Comparison of ENCODE assay signal across 8 cellular contexts in genomic region chr7:140175221-140176218, GRCh38. TPM values are rescaled to one million over a fixed set of nuclear protein-coding genes. Genes with fewer than 3 reads are reported as not detected.
A peak's percentile ranks its signal among the peaks of the same experiment; 100 is the strongest.
DNase-seq lines count a peak whose midpoint lies in the region; ATAC-seq and TF ChIP-seq lines count a peak whose summit lies in the region.

No MANE protein-coding gene starts in this region.

- H3K4me3 ChIP-seq in PC-3 (ENCODE audit: low read length): peak overlapping the region; percentile 78
- H3K4me3 ChIP-seq in esophagus (ENCODE audit: low read depth in 1 of 2, low read length in 2 of 2): peak overlapping the region; percentile 95 to 96
- peak overlapping the region; percentile 77 to 84 for H3K4me3 ChIP-seq in mucosa of rectum (ENCODE audit: low read length in 2 of 2)

- DNase-seq in DMS153 (lab: John Stamatoyannopoulos, UW) (peak; percentile 98), KBM-7 (peak; percentile 96), PC-3 (peak; percentile 84)
- DNase-seq in activated T-cell treated with anti-CD3 and anti-CD28 coated beads, Interleukin-2, amount 50 U/mL, for 24 hours: peak; percentile 88
- DNase-seq in stimulated activated CD8-positive, alpha-beta memory T cell treated with anti-CD3 and anti-CD28 coated beads, Interleukin-4, amount 100 ng/mL, for 4 hours (ENCODE audit: low read depth in 2 of 2, low spot score in 1 of 2): peak; percentile 81 to 85

- peak overlapping the region; percentile 38; the same call in 1 of the 2 replicates for H3K9ac ChIP-seq in PC-3 (ENCODE audit: low read length)
- H3K9ac ChIP-seq in mucosa of rectum (ENCODE audit: low read depth in 1 of 2, low read length in 2 of 2): peak overlapping the region; percentile 74 to 97

- no TSS peak for BruUV-seq in PC-3 (replicated peaks; lab: Mats Ljungman, UMichigan)

- CTCF ChIA-PET in PC-3 (lab: Charles Lee): interaction anchor here (0.6 to 1.0 kb wide), 2 partner anchors 141 to 1079 kb away, joined by 3 to 4 read pairs; no protein-coding TSS in a partner anchor

- peaks cover 4% of the 10 kb centered on the region; the same call in 1 of the 2 replicates for H3K79me2 ChIP-seq in PC-3 (ENCODE audit: low read length)

- no peaks in the 10 kb centered on the region for H3F3A ChIP-seq in PC-3 (ENCODE audit: low read length, unreplicated experiment)

- in situ Hi-C loops in KBM-7 (cut with MboI; ENCODE audit: low pct_unique_long_range_greater_than_20kb, low sequenced_read_pairs): no loop called here

- H2AFZ ChIP-seq in PC-3 (ENCODE audit: low read length): peak overlapping the region; percentile 87

- H3K27ac Mint-ChIP-seq in activated T-cell treated with anti-CD3 and anti-CD28 coated beads, Interleukin-2, amount 50 U/mL, for 24 hours: peak overlapping the region; percentile 94

- peak; percentile 89 for TF ChIP-seq CTCF in PC-3 (conservative IDR thresholded peaks at IDR 0.05; ENCODE audit: low read depth, low read length)

- no peaks in the 10 kb centered on the region for H3K9me2 ChIP-seq in PC-3 (replicated peaks; ENCODE audit: low read length)

- H3K9me3 ChIP-seq in PC-3 (ENCODE audit: low read length): no peaks in the 10 kb centered on the region
- no peaks in the 10 kb centered on the region for H3K9me3 ChIP-seq in esophagus (ENCODE audit: control insufficient read depth in 2 of 2, insufficient read depth in 1 of 2, low read depth in 1 of 2, low read length in 1 of 2)
- no peaks in the 10 kb centered on the region for H3K9me3 ChIP-seq in mucosa of rectum (ENCODE audit: control insufficient read depth in 2 of 2, low read length in 2 of 2)

- H3K4me3 Mint-ChIP-seq in activated T-cell treated with anti-CD3 and anti-CD28 coated beads, Interleukin-2, amount 50 U/mL, for 24 hours: peak overlapping the region; percentile 83

- POLR2A ChIA-PET in PC-3 (lab: Charles Lee; ENCODE audit: unreplicated experiment): interaction anchor here (0.6 to 0.7 kb wide), 2 partner anchors 154 to 452 kb away, joined by 3 read pairs; no protein-coding TSS in a partner anchor

- H3K4me1 Mint-ChIP-seq in activated T-cell treated with anti-CD3 and anti-CD28 coated beads, Interleukin-2, amount 50 U/mL, for 24 hours (ENCODE audit: low read depth): peaks cover 50% of the 10 kb centered on the region

- H3K27me3 ChIP-seq in PC-3 (ENCODE audit: low read length) (no peaks in the 10 kb centered on the region), esophagus (ENCODE audit: control insufficient read depth in 1 of 2, insufficient read depth in 2 of 2, low read length in 2 of 2) (no peaks in the 10 kb centered on the region), mucosa of rectum (ENCODE audit: control insufficient read depth in 2 of 2, insufficient read depth in 2 of 2, low read length in 2 of 2) (no peaks in the 10 kb centered on the region)

- H3K27ac ChIP-seq in PC-3 (ENCODE audit: low read length) (peak overlapping the region; percentile 13; the same call in 1 of the 2 replicates), esophagus (ENCODE audit: low read depth in 2 of 2, low read length in 1 of 2) (peak overlapping the region; percentile 97 to 100), mucosa of rectum (ENCODE audit: low read depth in 2 of 2, low read length in 2 of 2) (peak overlapping the region; percentile 98)

- H3K4me1 ChIP-seq in PC-3 (ENCODE audit: insufficient read depth, low read length): peaks cover 5% of the 10 kb centered on the region; the same call in 1 of the 2 replicates
- H3K4me1 ChIP-seq in esophagus (ENCODE audit: control insufficient read depth in 2 of 2, insufficient read depth in 2 of 2, low read length in 1 of 2): no peaks in the 10 kb centered on the region
- peaks cover 15 to 30% of the 10 kb centered on the region in 2 donors for H3K4me1 ChIP-seq in mucosa of rectum (ENCODE audit: control insufficient read depth in 2 of 2, insufficient read depth in 2 of 2, low read length in 2 of 2)

- no peaks in the 10 kb centered on the region for H4K20me1 ChIP-seq in PC-3 (ENCODE audit: low read length)

- 0% methylated on average over 83 of the region's 83 CpGs for WGBS in esophagus, 2 donors

- peaks cover 4% of the 10 kb centered on the region for H3K36me3 Mint-ChIP-seq in activated T-cell treated with anti-CD3 and anti-CD28 coated beads, Interleukin-2, amount 50 U/mL, for 24 hours (ENCODE audit: low read depth)

- no peaks in the 10 kb centered on the region for H3K27me3 Mint-ChIP-seq in activated T-cell treated with anti-CD3 and anti-CD28 coated beads, Interleukin-2, amount 50 U/mL, for 24 hours

- peak overlapping the region; percentile 93 for H3K4me2 ChIP-seq in PC-3 (ENCODE audit: low read length)

- intact Hi-C loops in PC-3 (cut with micrococcal nuclease): loop anchor here (1.0 to 5.0 kb wide), 5 partner anchors 57 to 398 kb away; partner anchors contain the start of gene HIPK2

- H3K36me3 ChIP-seq in PC-3 (ENCODE audit: low read depth, low read length) (no peaks in the 10 kb centered on the region), esophagus (ENCODE audit: control insufficient read depth in 2 of 2, insufficient read depth in 2 of 2, low read length in 1 of 2) (no peaks in the 10 kb centered on the region), mucosa of rectum (ENCODE audit: control insufficient read depth in 2 of 2, insufficient read depth in 2 of 2, low read length in 2 of 2) (no peaks in the 10 kb centered on the region)

- no peaks in the 10 kb centered on the region for H3K9me3 Mint-ChIP-seq in activated T-cell treated with anti-CD3 and anti-CD28 coated beads, Interleukin-2, amount 50 U/mL, for 24 hours

- ATAC-seq in GM21717 (IDR thresholded peaks at IDR 0.05; ENCODE audit: unreplicated experiment): peak; percentile 56
- peak; percentile 59 for ATAC-seq in PC-3

RNA-seq across cellular contexts. Expression of gene KDM7A, which starts 1.3 kb away (rescaled TPM):
- 2.8 and 3.2 TPM in 2 replicates for total RNA-seq in PC-3 (2014; rRNA removed)
- 1 to 10 TPM; 4.0 to 6.6 TPM for polyA plus RNA-seq in esophagus

Comparison
In these comparisons a context has a peak if more than half of its experiments do, and no peak if none do; other contexts are left out.
1. Peak in every context shown above with its lines: DNase-seq, ATAC-seq, H3K4me3 ChIP-seq and H3K27ac ChIP-seq.
2. H3K27ac ChIP-seq: peak in every context shown above with its lines; median percentile 98 in esophagus; 98 in mucosa of rectum; 13 in PC-3.